19 cellular contexts compared by ENCODE assay signal in genomic region chr3:188085596-188086560, GRCh38.
"Had no signal": no experiment of that assay in that cellular context is flagged by ENCODE, and none has a peak within 500 bp of the region (broad histone marks: within the 10 kb centered on the region; RNA-seq: fewer than 3 reads in every experiment).

No MANE protein-coding gene starts in this region.

- H3K4me1 Mint-ChIP-seq: stimulated activated naive CD8-positive, alpha-beta T cell treated with anti-CD3 and anti-CD28 coated beads, Interleukin-15, amount 100 ng/mL, for 72 hours had no signal

- H3K36me3 Mint-ChIP-seq: activated naive CD4-positive, alpha-beta T cell treated with anti-CD3 and anti-CD28 coated beads, Interleukin-2, amount 50 U/mL, for 72 hours; brain; neural progenitor cell had no signal

- H3K4me2 ChIP-seq: neural progenitor cell had no signal

- H3K4me3 ChIP-seq: left ventricle myocardium inferior, neural progenitor cell, right atrium auricular region, tibial nerve had no signal

- H3K9ac ChIP-seq: neural progenitor cell had no signal

- H3K4me3 Mint-ChIP-seq: activated CD8-positive, alpha-beta T cell treated with anti-CD3 and anti-CD28 coated beads, Interleukin-2, amount 10 ng/mL, durations not matched to agents 7 days and 5 days; brain; naive thymus-derived CD4-positive, alpha-beta T cell; neural progenitor cell; stimulated activated naive CD8-positive, alpha-beta T cell treated with anti-CD3 and anti-CD28 coated beads, Interleukin-15, amount 100 ng/mL, for 72 hours had no signal

- DNase-seq: activated CD4-positive, alpha-beta T cell treated with anti-CD3 and anti-CD28 coated beads, Interleukin-2, amount 50 U/mL, for 1 hour; activated CD4-positive, CD25-positive, alpha-beta regulatory T cell treated with anti-CD3 and anti-CD28 coated beads, Interleukin-2, amount 50 U/mL, for 72 hours; activated CD8-positive, alpha-beta T cell treated with anti-CD3 and anti-CD28 coated beads, Interleukin-2, amount 10 ng/mL, durations not matched to agents 7 days and 5 days; activated gamma-delta T cell treated with Interleukin-2 at 50 U/mL for 16 hours; aorta; dermis blood vessel endothelial cell; effector CD8-positive, alpha-beta T cell; foreskin keratinocyte; left ventricle myocardium inferior; naive thymus-derived CD4-positive, alpha-beta T cell; stimulated activated CD4-positive, alpha-beta T cell treated with anti-CD3 and anti-CD28 coated beads, Interleukin-12 subunit alpha, Interleukin-12 subunit beta, amount 100 ng/mL, for 4 hours; stimulated activated CD4-positive, alpha-beta T cell treated with anti-CD3 and anti-CD28 coated beads, Interleukin-4, amount 100 ng/mL, for 4 hours; stimulated activated naive CD8-positive, alpha-beta T cell treated with anti-CD3 and anti-CD28 coated beads, Interleukin-15, amount 100 ng/mL, for 72 hours had no signal

- H3K9me3 ChIP-seq: left ventricle myocardium inferior, right atrium auricular region, tibial nerve had no signal

- H3K4me1 ChIP-seq: foreskin keratinocyte, neural progenitor cell, right atrium auricular region had no signal

- H3K9me3 Mint-ChIP-seq: naive thymus-derived CD4-positive, alpha-beta T cell; neural progenitor cell; stimulated activated naive CD8-positive, alpha-beta T cell treated with anti-CD3 and anti-CD28 coated beads, Interleukin-15, amount 100 ng/mL, for 72 hours had no signal

- H3K27ac ChIP-seq: foreskin keratinocyte, left ventricle myocardium inferior, neural progenitor cell, right atrium auricular region, tibial nerve had no signal

- H3K36me3 ChIP-seq: left ventricle myocardium inferior, neural progenitor cell, right atrium auricular region, tibial nerve had no signal

- H3K27ac Mint-ChIP-seq: activated CD8-positive, alpha-beta T cell treated with anti-CD3 and anti-CD28 coated beads, Interleukin-2, amount 10 ng/mL, durations not matched to agents 7 days and 5 days; activated naive CD4-positive, alpha-beta T cell treated with anti-CD3 and anti-CD28 coated beads, Interleukin-2, amount 50 U/mL, for 72 hours; brain; naive thymus-derived CD4-positive, alpha-beta T cell; neural progenitor cell; progenitor cell of endocrine pancreas; stimulated activated naive CD8-positive, alpha-beta T cell treated with anti-CD3 and anti-CD28 coated beads, Interleukin-15, amount 100 ng/mL, for 72 hours had no signal

- H3K27me3 Mint-ChIP-seq: stimulated activated naive CD8-positive, alpha-beta T cell treated with anti-CD3 and anti-CD28 coated beads, Interleukin-15, amount 100 ng/mL, for 72 hours had no signal

- H3K27me3 ChIP-seq: foreskin keratinocyte, neural progenitor cell, right atrium auricular region, tibial nerve had no signal

- ATAC-seq: activated CD8-positive, alpha-beta T cell treated with anti-CD3 and anti-CD28 coated beads, Interleukin-2, amount 10 ng/mL, durations not matched to agents 7 days and 5 days; activated naive CD4-positive, alpha-beta T cell treated with anti-CD3 and anti-CD28 coated beads, Interleukin-2, amount 50 U/mL, for 72 hours; foreskin keratinocyte; naive thymus-derived CD4-positive, alpha-beta T cell; stimulated activated naive CD8-positive, alpha-beta T cell treated with anti-CD3 and anti-CD28 coated beads, Interleukin-15, amount 100 ng/mL, for 72 hours had no signal
